In the genomic region with DNA sequence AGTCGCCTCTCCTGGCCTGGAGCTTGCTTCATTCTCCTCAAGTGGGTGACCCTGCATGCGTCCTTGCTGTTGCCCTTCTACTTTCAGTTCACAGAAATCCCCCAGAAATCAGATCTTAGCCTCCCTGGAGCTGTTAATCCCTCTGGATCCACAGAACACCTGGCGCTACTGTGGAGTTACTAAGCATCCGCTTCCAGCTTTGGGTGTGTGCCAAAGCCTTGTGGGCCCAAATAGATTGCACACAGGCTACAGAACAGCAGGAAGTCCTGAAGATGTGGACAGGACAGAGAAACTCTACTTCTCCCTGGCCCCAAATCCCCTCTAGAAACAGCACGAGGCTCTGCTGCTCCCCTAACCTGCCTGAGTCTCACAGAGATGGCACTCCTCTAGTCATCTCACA, we compare ENCODE assay signal across 11 cellular contexts. TPM values are rescaled to one million over a fixed set of nuclear protein-coding genes. Genes with fewer than 3 reads are reported as not detected.
DNase-seq lines count a peak whose midpoint lies in the region; ATAC-seq lines count a peak whose summit lies in the region.
"Had no signal": no experiment of that assay in that cellular context is flagged by ENCODE, and none has a peak within 500 bp of the region (broad histone marks: within the 10 kb centered on the region; RNA-seq: fewer than 3 reads in every experiment).

No MANE protein-coding gene starts in this region.

- no peak overlapping the region for H3K27ac Mint-ChIP-seq in naive thymus-derived CD8-positive, alpha-beta T cell
- H3K27ac Mint-ChIP-seq in activated CD4-positive, alpha-beta memory T cell treated with anti-CD3 and anti-CD28 coated beads, Interleukin-2, amount 10 ng/mL, durations not matched to agents 7 days and 5 days = no peak overlapping the region
- H3K27ac Mint-ChIP-seq in activated CD8-positive, alpha-beta memory T cell treated with anti-CD3 and anti-CD28 coated beads, Interleukin-2, amount 10 ng/mL, durations not matched to agents 7 days and 5 days = no peak overlapping the region
- H3K27ac Mint-ChIP-seq: dendritic cell treated with granulocyte-macrophage colony-stimulating factor and Interleukin-4, amounts not matched to agents 40 ng/mL and 50 ng/mL, for 4 days; WTC11 had no signal

- CTCF ChIA-PET in activated CD4-positive, alpha-beta memory T cell treated with anti-CD3 and anti-CD28 coated beads, Interleukin-2, amount 10 ng/mL, durations not matched to agents 7 days and 5 days (lab: Charles Lee) = no interaction called here
- CTCF ChIA-PET in activated CD8-positive, alpha-beta memory T cell treated with anti-CD3 and anti-CD28 coated beads, Interleukin-2, amount 10 ng/mL, durations not matched to agents 7 days and 5 days (lab: Charles Lee) = no interaction called here

- no peaks in the 10 kb centered on the region for H3K9me3 Mint-ChIP-seq in naive thymus-derived CD8-positive, alpha-beta T cell
- no peaks in the 10 kb centered on the region for H3K9me3 Mint-ChIP-seq in activated CD4-positive, alpha-beta memory T cell treated with anti-CD3 and anti-CD28 coated beads, Interleukin-2, amount 10 ng/mL, durations not matched to agents 7 days and 5 days
- H3K9me3 Mint-ChIP-seq in activated CD8-positive, alpha-beta memory T cell treated with anti-CD3 and anti-CD28 coated beads, Interleukin-2, amount 10 ng/mL, durations not matched to agents 7 days and 5 days (ENCODE audit: low read depth) = no peaks in the 10 kb centered on the region
- H3K9me3 Mint-ChIP-seq: dendritic cell treated with granulocyte-macrophage colony-stimulating factor and Interleukin-4, amounts not matched to agents 40 ng/mL and 50 ng/mL, for 4 days; WTC11 had no signal

- ATAC-seq in naive thymus-derived CD8-positive, alpha-beta T cell = no peak
- no peak for ATAC-seq in activated CD8-positive, alpha-beta memory T cell treated with anti-CD3 and anti-CD28 coated beads, Interleukin-2, amount 10 ng/mL, durations not matched to agents 7 days and 5 days
- ATAC-seq: WTC11 had no signal

- no peak overlapping the region for H3K9ac ChIP-seq in rectal smooth muscle tissue (ENCODE audit: low read length)

- no peak overlapping the region for H3K4me3 Mint-ChIP-seq in naive thymus-derived CD8-positive, alpha-beta T cell
- H3K4me3 Mint-ChIP-seq in activated CD4-positive, alpha-beta memory T cell treated with anti-CD3 and anti-CD28 coated beads, Interleukin-2, amount 10 ng/mL, durations not matched to agents 7 days and 5 days = no peak overlapping the region
- H3K4me3 Mint-ChIP-seq in activated CD8-positive, alpha-beta memory T cell treated with anti-CD3 and anti-CD28 coated beads, Interleukin-2, amount 10 ng/mL, durations not matched to agents 7 days and 5 days = no peak overlapping the region
- H3K4me3 Mint-ChIP-seq: dendritic cell treated with granulocyte-macrophage colony-stimulating factor and Interleukin-4, amounts not matched to agents 40 ng/mL and 50 ng/mL, for 4 days; WTC11 had no signal

- no peaks in the 10 kb centered on the region for H3K4me1 ChIP-seq in rectal smooth muscle tissue (ENCODE audit: control insufficient read depth, insufficient read depth, low read length)

- H3K36me3 ChIP-seq in rectal smooth muscle tissue (ENCODE audit: control insufficient read depth, insufficient read depth, low read length) = peaks cover 2% of the 10 kb centered on the region

- H3K27me3 ChIP-seq in rectal smooth muscle tissue (ENCODE audit: control insufficient read depth, insufficient read depth, low read length) = no peaks in the 10 kb centered on the region

- POLR2A ChIA-PET in naive thymus-derived CD8-positive, alpha-beta T cell (lab: Charles Lee) = interaction anchor here (0.5 kb wide), 1 partner anchor 101 kb away, joined by 3 read pairs; no protein-coding TSS in a partner anchor
- POLR2A ChIA-PET in activated CD4-positive, alpha-beta memory T cell treated with anti-CD3 and anti-CD28 coated beads, Interleukin-2, amount 10 ng/mL, durations not matched to agents 7 days and 5 days (lab: Charles Lee) = no interaction called here

- no peaks in the 10 kb centered on the region for H3K27me3 Mint-ChIP-seq in naive thymus-derived CD8-positive, alpha-beta T cell
- H3K27me3 Mint-ChIP-seq in activated CD4-positive, alpha-beta memory T cell treated with anti-CD3 and anti-CD28 coated beads, Interleukin-2, amount 10 ng/mL, durations not matched to agents 7 days and 5 days = no peaks in the 10 kb centered on the region
- H3K27me3 Mint-ChIP-seq in activated CD8-positive, alpha-beta memory T cell treated with anti-CD3 and anti-CD28 coated beads, Interleukin-2, amount 10 ng/mL, durations not matched to agents 7 days and 5 days = peaks cover 9% of the 10 kb centered on the region
- H3K27me3 Mint-ChIP-seq: dendritic cell treated with granulocyte-macrophage colony-stimulating factor and Interleukin-4, amounts not matched to agents 40 ng/mL and 50 ng/mL, for 4 days had no signal

- DNase-seq in EH (ENCODE audit: low read depth) = peak; percentile 67
- peak; percentile 83 to 94 for DNase-seq in NCI-H524 (lab: John Stamatoyannopoulos, UW)
- peak; percentile 21 for DNase-seq in fibroblast of gingiva (ENCODE audit: low read depth)
- no peak for DNase-seq in naive thymus-derived CD8-positive, alpha-beta T cell
- DNase-seq in activated T-cell treated with anti-CD3 and anti-CD28 coated beads, Interleukin-2, amount 50 U/mL, for 1 hour = no peak
- DNase-seq in activated CD4-positive, alpha-beta memory T cell treated with anti-CD3 and anti-CD28 coated beads, Interleukin-2, amount 10 ng/mL, durations not matched to agents 7 days and 5 days = no peak
- no peak for DNase-seq in activated CD8-positive, alpha-beta memory T cell treated with anti-CD3 and anti-CD28 coated beads, Interleukin-2, amount 10 ng/mL, durations not matched to agents 7 days and 5 days
- DNase-seq: Karpas-422 had no signal

- peaks cover 0 to 3% (median 0%) of the 10 kb centered on the region in 4 donors for H3K4me1 Mint-ChIP-seq in naive thymus-derived CD8-positive, alpha-beta T cell
- peaks cover 9% of the 10 kb centered on the region for H3K4me1 Mint-ChIP-seq in activated CD4-positive, alpha-beta memory T cell treated with anti-CD3 and anti-CD28 coated beads, Interleukin-2, amount 10 ng/mL, durations not matched to agents 7 days and 5 days
- H3K4me1 Mint-ChIP-seq in activated CD8-positive, alpha-beta memory T cell treated with anti-CD3 and anti-CD28 coated beads, Interleukin-2, amount 10 ng/mL, durations not matched to agents 7 days and 5 days = peaks cover 11% of the 10 kb centered on the region

- H3K27ac ChIP-seq in rectal smooth muscle tissue (ENCODE audit: low read depth, low read length) = peak overlapping the region; percentile 38

- H3K36me3 Mint-ChIP-seq in naive thymus-derived CD8-positive, alpha-beta T cell = no peaks in the 10 kb centered on the region
- no peaks in the 10 kb centered on the region for H3K36me3 Mint-ChIP-seq in activated CD4-positive, alpha-beta memory T cell treated with anti-CD3 and anti-CD28 coated beads, Interleukin-2, amount 10 ng/mL, durations not matched to agents 7 days and 5 days (ENCODE audit: low read depth)
- H3K36me3 Mint-ChIP-seq in activated CD8-positive, alpha-beta memory T cell treated with anti-CD3 and anti-CD28 coated beads, Interleukin-2, amount 10 ng/mL, durations not matched to agents 7 days and 5 days = no peaks in the 10 kb centered on the region

- no peak overlapping the region for H3K4me3 ChIP-seq in rectal smooth muscle tissue (ENCODE audit: low read length)

RNA-seq across cellular contexts. Expression of a gene that starts 36.6 kb away (rescaled TPM):
- 1 to 10 TPM; 4.5 TPM for total RNA-seq in naive thymus-derived CD8-positive, alpha-beta T cell
- polyA plus RNA-seq in naive thymus-derived CD8-positive, alpha-beta T cell = 10 to 100 TPM in 1 of 3 donors, 1 to 10 TPM in 1, under 1 TPM in 1; 0.48 to 15.2 (median 1.1) TPM
- 10 to 100 TPM; 22.8 TPM for total RNA-seq in activated CD4-positive, alpha-beta memory T cell treated with anti-CD3 and anti-CD28 coated beads, Interleukin-2, amount 10 ng/mL, durations not matched to agents 7 days and 5 days
- total RNA-seq in activated CD8-positive, alpha-beta memory T cell treated with anti-CD3 and anti-CD28 coated beads, Interleukin-2, amount 10 ng/mL, durations not matched to agents 7 days and 5 days = 10 to 100 TPM in 1 of 2 experiments, 1 to 10 TPM in 1; 4.8 to 22.7 TPM

Comparison
In these comparisons a context has a peak if more than half of its experiments do, and no peak if none do; other contexts are left out.
1. DNase-seq: peak in EH (single experiment), NCI-H524 (2 of 2) and fibroblast of gingiva (single experiment); none in naive thymus-derived CD8-positive, alpha-beta T cell (0 of 10), activated T-cell treated with anti-CD3 and anti-CD28 coated beads, Interleukin-2, amount 50 U/mL, for 1 hour (single experiment), activated CD4-positive, alpha-beta memory T cell treated with anti-CD3 and anti-CD28 coated beads, Interleukin-2, amount 10 ng/mL, durations not matched to agents 7 days and 5 days (single experiment) and activated CD8-positive, alpha-beta memory T cell treated with anti-CD3 and anti-CD28 coated beads, Interleukin-2, amount 10 ng/mL, durations not matched to agents 7 days and 5 days (single experiment).